In the genomic region with DNA sequence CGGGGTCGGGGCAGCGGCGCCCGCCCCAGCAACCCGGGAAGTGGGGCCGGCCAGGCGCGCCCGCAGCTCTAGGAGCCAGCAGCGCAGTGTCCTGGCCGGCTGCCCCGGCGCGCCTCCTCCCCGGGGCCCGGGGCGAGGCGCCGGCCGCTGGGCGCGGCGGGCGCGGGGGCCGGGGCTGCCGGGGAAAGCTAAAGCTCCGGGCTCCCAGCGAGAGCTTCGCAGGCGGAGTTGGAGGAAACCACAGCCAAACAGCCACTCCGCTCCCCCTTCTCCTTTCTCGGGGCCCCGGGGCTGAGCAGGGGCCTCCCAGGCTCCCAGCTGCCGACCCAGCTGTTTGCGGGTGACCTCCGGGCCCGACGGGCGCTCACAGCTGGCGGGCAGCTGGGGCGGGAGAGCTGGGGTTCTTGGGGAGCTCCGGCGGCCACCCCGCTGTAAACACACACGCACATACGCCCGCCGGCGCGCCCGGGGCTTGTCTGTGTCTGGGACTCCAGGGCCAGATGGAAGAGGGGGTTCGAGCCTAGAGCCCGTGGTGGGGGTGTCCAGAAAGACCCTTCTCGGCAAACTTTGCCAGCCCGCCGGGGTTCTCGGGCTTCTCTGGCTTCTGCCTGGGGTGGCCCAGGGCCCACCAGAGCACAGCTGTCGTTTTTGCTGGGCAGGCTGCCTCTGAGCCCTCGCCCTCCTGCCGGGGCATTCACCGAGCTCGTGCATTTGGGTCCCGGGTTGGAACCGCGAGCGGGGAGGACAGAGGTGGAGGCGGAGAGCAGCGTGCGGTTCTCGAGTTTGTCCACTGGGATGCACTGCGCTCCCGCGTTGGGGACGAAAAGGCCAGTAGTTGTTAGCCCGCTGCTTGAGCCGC, we compare ENCODE assay signal across 9 cellular contexts. TPM values are rescaled to one million over a fixed set of nuclear protein-coding genes. Genes with fewer than 3 reads are reported as not detected.
DNase-seq lines count a peak whose midpoint lies in the region; ATAC-seq and TF ChIP-seq lines count a peak whose summit lies in the region.
"Had no signal": no experiment of that assay in that cellular context is flagged by ENCODE, and none has a peak within 500 bp of the region (broad histone marks: within the 10 kb centered on the region; RNA-seq: fewer than 3 reads in every experiment).

No MANE protein-coding gene starts in this region.

- intact Hi-C loops in breast epithelium (cut with DNase I; ENCODE audit: low total_unique reads) = no loop called here

- no peaks in the 10 kb centered on the region for H3K9me3 ChIP-seq in breast epithelium
- no peaks in the 10 kb centered on the region for H3K9me3 ChIP-seq in tibial nerve

- H3K4me1 ChIP-seq in breast epithelium = no peaks in the 10 kb centered on the region
- H3K4me1 ChIP-seq in tibial nerve = peaks cover 0 to 49% (median 1%) of the 10 kb centered on the region in 4 donors

- WGBS in tibial nerve, 2 donors = 1% methylated on average over 31 to 40 of the region's 78 CpGs

- no peak for TF ChIP-seq EP300 in tibial nerve (IDR thresholded peaks at IDR 0.05)

- TF ChIP-seq CTCF in breast epithelium (IDR thresholded peaks at IDR 0.05) (peak; percentile 41 to 63 (median 49)), tibial nerve (IDR thresholded peaks at IDR 0.05) (peak; percentile 20 to 69 (median 40))

- H3K27me3 ChIP-seq in breast epithelium = peaks cover 0 to 59% of the 10 kb centered on the region in 2 donors
- peaks cover 0 to 66% of the 10 kb centered on the region in 2 donors for H3K27me3 ChIP-seq in tibial nerve

- H3K27ac ChIP-seq in breast epithelium (no peak overlapping the region), tibial nerve (no peak overlapping the region)

- no peak for TF ChIP-seq POLR2A in breast epithelium (IDR thresholded peaks at IDR 0.05)
- no peak for TF ChIP-seq POLR2A in tibial nerve (IDR thresholded peaks at IDR 0.05)

- no peaks in the 10 kb centered on the region for H3K36me3 ChIP-seq in breast epithelium
- H3K36me3 ChIP-seq in tibial nerve = no peaks in the 10 kb centered on the region

- H3K4me3 ChIP-seq in breast epithelium (peak overlapping the region; percentile 40 to 63 (median 49)), tibial nerve (peak overlapping the region in 2 of 4 donors; percentile 8 to 49)

- DNase-seq in DMS 273 (lab: John Stamatoyannopoulos, UW; ENCODE audit: unreplicated experiment) (peak; percentile 82), DMS 273 treated with DMSO at 0.1 percent for 48 hours (lab: John Stamatoyannopoulos, UW) (no peak), NAMALWA (ENCODE audit: low spot score) (peak; percentile 48), breast epithelium (ENCODE audit: low spot score in 2 of 2) (peak in 1 of 2 donors; percentile 32), kidney tubule cell (ENCODE audit: low spot score) (peak; percentile 80), tibial nerve (ENCODE audit: low spot score in 2 of 2) (peak in 1 of 2 donors; percentile 30), KG1 (lab: John Stamatoyannopoulos, UW) (no peak)
- DNase-seq: activated B cell treated with CpG ODN at 0.5 μM for 24 hours had no signal

- no peak for ATAC-seq in GM21717 (IDR thresholded peaks at IDR 0.05; ENCODE audit: unreplicated experiment)

RNA-seq across cellular contexts. Expression of a gene that starts 1.5 kb away (rescaled TPM):
- total RNA-seq in breast epithelium (under 1 TPM; 0.16 to 0.66 (median 0.44) TPM), tibial nerve (under 1 TPM; under 0.01 to 0.21 (median 0.10) TPM)
- total RNA-seq: activated B cell treated with CpG ODN at 0.5 μM for 24 hours had no signal

Comparison
In these comparisons a context has a peak if more than half of its experiments do, and no peak if none do; other contexts are left out.
1. DNase-seq: peak in DMS 273 (single experiment), NAMALWA (single experiment) and kidney tubule cell (single experiment); none in DMS 273 treated with DMSO at 0.1 percent for 48 hours (single experiment) and KG1 (single experiment).